In the genomic region with DNA sequence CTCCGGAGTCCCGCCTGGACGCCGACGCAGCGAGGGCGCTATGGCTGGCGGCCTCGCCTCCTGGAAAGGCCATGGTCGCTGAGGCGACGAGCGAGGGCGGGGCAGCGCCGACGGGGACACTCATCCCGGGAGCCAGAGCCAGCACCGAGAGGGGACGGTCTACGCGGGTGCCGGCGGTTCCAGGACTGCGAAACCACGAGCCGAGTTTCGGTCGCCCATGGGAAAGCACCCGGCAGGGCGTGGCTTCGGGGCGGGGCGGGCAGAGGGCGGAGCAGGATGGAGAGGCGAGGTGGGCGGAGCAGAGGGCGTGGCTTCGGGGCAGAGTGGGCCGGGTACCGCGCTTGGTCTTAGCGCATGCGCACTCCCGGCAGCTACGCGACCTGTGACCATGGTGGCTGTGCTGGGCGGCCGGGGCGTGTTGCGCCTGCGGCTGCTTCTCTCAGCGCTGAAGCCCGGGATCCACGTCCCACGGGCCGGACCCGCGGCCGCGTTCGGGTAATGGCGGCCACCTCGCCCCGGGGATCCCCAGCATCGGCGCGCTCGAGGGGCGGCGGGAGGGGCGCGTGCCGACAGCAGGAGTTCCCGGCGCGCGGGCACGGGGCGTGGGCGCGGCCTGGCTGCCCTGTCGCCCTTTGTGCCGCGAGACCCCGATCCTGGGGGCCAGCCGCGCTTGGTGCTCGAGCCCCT, we compare ENCODE assay signal across 1 cellular context.
TF ChIP-seq lines count a peak whose summit lies in the region.

Gene BPHL, plus strand, starts transcription at position 359 of the 687 bp plus-strand sequence. Its CDS starts 30 bp downstream, at position 389.

TF ChIP-seq in HepG2, 621 proteins besides CTCF, POLR2A, EP300 and RAD21 (continued from another document and continues in another):
- TF ChIP-seq ZBTB46 (CRISPR knock-in tag; IDR thresholded peaks at IDR 0.05; ENCODE audit: borderline replicate concordance): peak; percentile 67; the same call in 1 of the 2 replicates
- TF ChIP-seq ZBTB8A (CRISPR knock-in tag; IDR thresholded peaks at IDR 0.05; ENCODE audit: borderline replicate concordance, low read depth): peak; percentile 91; the same call in 1 of the 2 replicates
- TF ChIP-seq ZSCAN20 (CRISPR knock-in tag; IDR thresholded peaks at IDR 0.05; ENCODE audit: borderline replicate concordance): 0 out of 2 replicates have a peak, but pooled peaks have one; percentile 82
- no peak for TF ChIP-seq MATR3 (CRISPR knock-in tag; IDR thresholded peaks at IDR 0.05)
- no peak for TF ChIP-seq ZBTB1 (CRISPR knock-in tag; IDR thresholded peaks at IDR 0.05; ENCODE audit: borderline replicate concordance)
- TF ChIP-seq ZKSCAN5 (CRISPR knock-in tag; IDR thresholded peaks at IDR 0.05): no peak
- TF ChIP-seq HNF4A (CRISPR knock-in tag; IDR thresholded peaks at IDR 0.05): peak; percentile 44
- TF ChIP-seq ZFP37 (CRISPR knock-in tag; IDR thresholded peaks at IDR 0.05; ENCODE audit: borderline replicate concordance): peak; percentile 87
- TF ChIP-seq MAFK (conservative IDR thresholded peaks at IDR 0.05 in 1 of 2, IDR thresholded peaks at IDR 0.05 in 1 of 2; ENCODE audit: low read length in 2 of 2): no peak
- no peak; the same call in 1 of the 2 replicates for TF ChIP-seq ZNF7 (CRISPR knock-in tag; IDR thresholded peaks at IDR 0.05)
- no peak; the same call in 1 of the 2 replicates for TF ChIP-seq ZNF251 (CRISPR knock-in tag; IDR thresholded peaks at IDR 0.05)
- peak; percentile 84 for TF ChIP-seq MYC (CRISPR knock-in tag; IDR thresholded peaks at IDR 0.05; ENCODE audit: borderline replicate concordance)
- peak; percentile 97; the same call in 1 of the 2 replicates for TF ChIP-seq ZNF580 (CRISPR knock-in tag; IDR thresholded peaks at IDR 0.05; ENCODE audit: borderline replicate concordance, low read depth)
- 0 out of 2 replicates have a peak, but pooled peaks have one; percentile 41 for TF ChIP-seq ZNF644 (CRISPR knock-in tag; IDR thresholded peaks at IDR 0.05; ENCODE audit: low read depth)
- TF ChIP-seq SMYD3 (CRISPR knock-in tag; IDR thresholded peaks at IDR 0.05): peak; percentile 80; the same call in 1 of the 2 replicates
- TF ChIP-seq, protein P1, sequence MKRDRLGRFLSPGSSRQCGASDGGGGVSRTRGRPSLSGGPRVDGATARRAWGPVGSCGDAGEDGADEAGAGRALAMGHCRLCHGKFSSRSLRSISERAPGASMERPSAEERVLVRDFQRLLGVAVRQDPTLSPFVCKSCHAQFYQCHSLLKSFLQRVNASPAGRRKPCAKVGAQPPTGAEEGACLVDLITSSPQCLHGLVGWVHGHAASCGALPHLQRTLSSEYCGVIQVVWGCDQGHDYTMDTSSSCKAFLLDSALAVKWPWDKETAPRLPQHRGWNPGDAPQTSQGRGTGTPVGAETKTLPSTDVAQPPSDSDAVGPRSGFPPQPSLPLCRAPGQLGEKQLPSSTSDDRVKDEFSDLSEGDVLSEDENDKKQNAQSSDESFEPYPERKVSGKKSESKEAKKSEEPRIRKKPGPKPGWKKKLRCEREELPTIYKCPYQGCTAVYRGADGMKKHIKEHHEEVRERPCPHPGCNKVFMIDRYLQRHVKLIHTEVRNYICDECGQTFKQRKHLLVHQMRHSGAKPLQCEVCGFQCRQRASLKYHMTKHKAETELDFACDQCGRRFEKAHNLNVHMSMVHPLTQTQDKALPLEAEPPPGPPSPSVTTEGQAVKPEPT (CRISPR knock-in tag; IDR thresholded peaks at IDR 0.05; ENCODE audit: low read depth): peak; percentile 91
- TF ChIP-seq MXD1 (CRISPR knock-in tag; IDR thresholded peaks at IDR 0.05): peak; percentile 81
- TF ChIP-seq ZNF850 (CRISPR knock-in tag; conservative IDR thresholded peaks at IDR 0.05): no peak
- peak; percentile 14; the same call in 1 of the 2 replicates for TF ChIP-seq STAG1 (CRISPR knock-in tag; IDR thresholded peaks at IDR 0.05)
- no peak for TF ChIP-seq EHMT2 (IDR thresholded peaks at IDR 0.05; ENCODE audit: borderline replicate concordance, low read depth, low read length)
- TF ChIP-seq FOXA1 (IDR thresholded peaks at IDR 0.05): no peak
- peak; percentile 4; the same call in 1 of the 2 replicates for TF ChIP-seq FOXA1 (CRISPR knock-in tag; IDR thresholded peaks at IDR 0.05)
- TF ChIP-seq, protein P2, sequence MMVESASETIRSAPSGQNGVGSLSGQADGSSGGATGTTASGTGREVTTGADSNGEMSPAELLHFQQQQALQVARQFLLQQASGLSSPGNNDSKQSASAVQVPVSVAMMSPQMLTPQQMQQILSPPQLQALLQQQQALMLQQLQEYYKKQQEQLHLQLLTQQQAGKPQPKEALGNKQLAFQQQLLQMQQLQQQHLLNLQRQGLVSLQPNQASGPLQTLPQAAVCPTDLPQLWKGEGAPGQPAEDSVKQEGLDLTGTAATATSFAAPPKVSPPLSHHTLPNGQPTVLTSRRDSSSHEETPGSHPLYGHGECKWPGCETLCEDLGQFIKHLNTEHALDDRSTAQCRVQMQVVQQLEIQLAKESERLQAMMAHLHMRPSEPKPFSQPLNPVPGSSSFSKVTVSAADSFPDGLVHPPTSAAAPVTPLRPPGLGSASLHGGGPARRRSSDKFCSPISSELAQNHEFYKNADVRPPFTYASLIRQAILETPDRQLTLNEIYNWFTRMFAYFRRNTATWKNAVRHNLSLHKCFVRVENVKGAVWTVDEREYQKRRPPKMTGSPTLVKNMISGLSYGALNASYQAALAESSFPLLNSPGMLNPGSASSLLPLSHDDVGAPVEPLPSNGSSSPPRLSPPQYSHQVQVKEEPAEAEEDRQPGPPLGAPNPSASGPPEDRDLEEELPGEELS (CRISPR knock-in tag; IDR thresholded peaks at IDR 0.05): peak; percentile 59
- TF ChIP-seq, protein P3, sequence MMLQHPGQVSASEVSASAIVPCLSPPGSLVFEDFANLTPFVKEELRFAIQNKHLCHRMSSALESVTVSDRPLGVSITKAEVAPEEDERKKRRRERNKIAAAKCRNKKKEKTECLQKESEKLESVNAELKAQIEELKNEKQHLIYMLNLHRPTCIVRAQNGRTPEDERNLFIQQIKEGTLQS (CRISPR knock-in tag; IDR thresholded peaks at IDR 0.05): peak; percentile 25; the same call in 1 of the 2 replicates
- peak; percentile 34; the same call in 1 of the 2 replicates for TF ChIP-seq RARA (CRISPR knock-in tag; IDR thresholded peaks at IDR 0.05)
- TF ChIP-seq MLLT10 (CRISPR knock-in tag; IDR thresholded peaks at IDR 0.05): no peak
- TF ChIP-seq ZNF546 (CRISPR knock-in tag; conservative IDR thresholded peaks at IDR 0.05): peak; percentile 99
- peak; percentile 89 for TF ChIP-seq ZNF552 (CRISPR knock-in tag; IDR thresholded peaks at IDR 0.05; ENCODE audit: borderline replicate concordance)
- TF ChIP-seq ZSCAN31 (CRISPR knock-in tag; IDR thresholded peaks at IDR 0.05; ENCODE audit: low read depth): peak; percentile 97
- TF ChIP-seq ZSCAN22 (CRISPR knock-in tag; IDR thresholded peaks at IDR 0.05): peak; percentile 84; the same call in 1 of the 2 replicates
- peak; percentile 74 for TF ChIP-seq HOXA3 (CRISPR knock-in tag; IDR thresholded peaks at IDR 0.05)
- TF ChIP-seq ZNF773 (CRISPR knock-in tag; IDR thresholded peaks at IDR 0.05; ENCODE audit: borderline replicate concordance): peak; percentile 73; the same call in 1 of the 2 replicates
- TF ChIP-seq SNAPC4 (CRISPR knock-in tag; IDR thresholded peaks at IDR 0.05): peak; percentile 99
- TF ChIP-seq, protein P4, sequence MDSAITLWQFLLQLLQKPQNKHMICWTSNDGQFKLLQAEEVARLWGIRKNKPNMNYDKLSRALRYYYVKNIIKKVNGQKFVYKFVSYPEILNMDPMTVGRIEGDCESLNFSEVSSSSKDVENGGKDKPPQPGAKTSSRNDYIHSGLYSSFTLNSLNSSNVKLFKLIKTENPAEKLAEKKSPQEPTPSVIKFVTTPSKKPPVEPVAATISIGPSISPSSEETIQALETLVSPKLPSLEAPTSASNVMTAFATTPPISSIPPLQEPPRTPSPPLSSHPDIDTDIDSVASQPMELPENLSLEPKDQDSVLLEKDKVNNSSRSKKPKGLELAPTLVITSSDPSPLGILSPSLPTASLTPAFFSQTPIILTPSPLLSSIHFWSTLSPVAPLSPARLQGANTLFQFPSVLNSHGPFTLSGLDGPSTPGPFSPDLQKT (CRISPR knock-in tag; IDR thresholded peaks at IDR 0.05; ENCODE audit: borderline replicate concordance): no peak
- 0 out of 2 replicates have a peak, but pooled peaks have one; percentile 82 for TF ChIP-seq DMTF1 (CRISPR knock-in tag; IDR thresholded peaks at IDR 0.05)
- TF ChIP-seq ZSCAN29 (CRISPR knock-in tag; conservative IDR thresholded peaks at IDR 0.05): peak; percentile 100
- peak; percentile 94 for TF ChIP-seq MXD4 (CRISPR knock-in tag; IDR thresholded peaks at IDR 0.05)
- TF ChIP-seq MTA1 (CRISPR knock-in tag; IDR thresholded peaks at IDR 0.05; ENCODE audit: borderline replicate concordance): peak; percentile 98
- peak; percentile 51 for TF ChIP-seq HNRNPK (IDR thresholded peaks at IDR 0.05; ENCODE audit: low read depth, low read length, poor library complexity, severe bottlenecking)
- TF ChIP-seq HDAC1 (CRISPR knock-in tag; IDR thresholded peaks at IDR 0.05): peak; percentile 92
- TF ChIP-seq ZNF296 (CRISPR knock-in tag; conservative IDR thresholded peaks at IDR 0.05): no peak
- TF ChIP-seq ZNF446 (CRISPR knock-in tag; IDR thresholded peaks at IDR 0.05): peak; percentile 97
- peak; percentile 87 for TF ChIP-seq SPEN (CRISPR knock-in tag; IDR thresholded peaks at IDR 0.05; ENCODE audit: low read depth)
